Comparison of ENCODE assay signal across 8 cellular contexts in the genomic region with DNA sequence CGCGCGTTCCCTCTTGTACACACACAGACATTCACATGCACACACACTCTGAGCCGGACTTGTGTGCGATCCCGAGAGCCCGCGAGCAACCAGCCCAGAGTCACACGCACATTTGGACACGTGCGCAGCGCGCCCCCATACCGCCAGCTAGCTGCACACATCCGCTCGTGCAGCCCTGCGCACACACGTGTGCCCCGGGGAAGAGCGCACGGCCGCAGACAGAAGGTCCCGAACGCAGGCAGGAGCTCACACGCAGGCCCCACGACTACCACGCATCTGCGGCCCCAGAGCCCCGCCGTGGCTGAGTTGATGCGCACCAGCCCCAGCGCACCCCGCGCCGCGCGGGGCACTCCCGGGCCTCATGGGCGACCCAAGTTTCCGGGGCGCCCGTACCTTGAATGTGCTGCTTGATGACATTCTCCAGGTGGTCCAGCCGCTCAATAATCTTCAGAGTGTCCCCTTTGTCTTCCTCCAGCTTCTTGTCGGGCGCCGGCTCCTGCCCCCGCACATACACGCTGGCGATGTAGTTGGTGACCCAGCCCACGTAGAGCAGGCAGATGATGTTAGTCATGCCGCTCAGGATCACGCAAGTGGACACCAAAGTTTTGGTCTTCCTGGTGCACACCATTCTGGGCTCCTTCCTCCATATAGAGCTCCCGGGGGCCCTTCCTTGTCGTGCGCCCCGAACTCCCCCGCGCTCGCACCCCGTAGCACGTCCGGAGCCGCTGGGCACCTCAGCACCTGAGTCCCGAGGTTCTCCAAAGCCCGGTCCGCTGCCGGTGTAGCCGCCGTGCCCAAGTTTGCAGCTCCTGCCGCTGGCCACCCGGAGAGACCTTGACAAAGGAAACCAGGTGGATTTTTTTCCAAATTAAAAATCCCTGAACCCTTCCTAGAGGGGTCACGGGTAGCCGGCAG. TPM values are rescaled to one million over a fixed set of nuclear protein-coding genes. Genes with fewer than 3 reads are reported as not detected.
A peak's percentile ranks its signal among the peaks of the same experiment; 100 is the strongest.
DNase-seq lines count a peak whose midpoint lies in the region; ATAC-seq and TF ChIP-seq lines count a peak whose summit lies in the region.

No MANE protein-coding gene starts in this region.

- CTCF ChIA-PET in PC-3 (lab: Charles Lee), result interaction anchor here (0.6 to 1.7 kb wide), 5 partner anchors 38 to 687 kb away, joined by 3 to 8 read pairs (median 4); no protein-coding TSS in a partner anchor

- H3F3A ChIP-seq in PC-3 (ENCODE audit: low read length, unreplicated experiment), result no peaks in the 10 kb centered on the region

- H2AFZ ChIP-seq in PC-3 (ENCODE audit: low read length), result peak overlapping the region; percentile 84

- H3K4me3 ChIP-seq in PC-3 (ENCODE audit: low read length) (peak overlapping the region; percentile 96), lower leg skin (ENCODE audit: low read depth, poor library complexity, severe bottlenecking) (peak overlapping the region; percentile 43)

- intact Hi-C loops in PC-3 (cut with micrococcal nuclease), result loop anchor here (10.0 kb wide), 1 partner anchor 586 kb away; no protein-coding TSS in a partner anchor
- intact Hi-C loops in lower leg skin (cut with DNase I; ENCODE audit: low total_unique reads), result no loop called here

- peaks cover 54% of the 10 kb centered on the region for H3K79me2 ChIP-seq in PC-3 (ENCODE audit: low read length)

- peaks cover 82% of the 10 kb centered on the region for H3K27me3 Mint-ChIP-seq in stimulated activated naive CD8-positive, alpha-beta T cell treated with anti-CD3 and anti-CD28 coated beads, Interleukin-15, amount 100 ng/mL, for 72 hours

- WGBS in lower leg skin, 2 donors, result 0 to 2% methylated on average over 51 to 56 of the region's 73 CpGs

- no peak for TF ChIP-seq POLR2A in lower leg skin (IDR thresholded peaks at IDR 0.05)

- no peaks in the 10 kb centered on the region for H3K9me2 ChIP-seq in PC-3 (replicated peaks; ENCODE audit: low read length)

- no peaks in the 10 kb centered on the region for H4K20me1 ChIP-seq in PC-3 (ENCODE audit: low read length)

- H3K4me3 Mint-ChIP-seq in stimulated activated naive CD8-positive, alpha-beta T cell treated with anti-CD3 and anti-CD28 coated beads, Interleukin-15, amount 100 ng/mL, for 72 hours, result peak overlapping the region; percentile 84 to 93

- ATAC-seq in HG02571 (IDR thresholded peaks at IDR 0.05; ENCODE audit: unreplicated experiment) (peak; percentile 11), PC-3 (peak; percentile 5)
- peak; percentile 28 for ATAC-seq in stimulated activated naive CD8-positive, alpha-beta T cell treated with anti-CD3 and anti-CD28 coated beads, Interleukin-15, amount 100 ng/mL, for 72 hours

- H3K27ac Mint-ChIP-seq in stimulated activated naive CD8-positive, alpha-beta T cell treated with anti-CD3 and anti-CD28 coated beads, Interleukin-15, amount 100 ng/mL, for 72 hours, result peak overlapping the region; percentile 54 to 73

- H3K36me3 ChIP-seq in PC-3 (ENCODE audit: low read depth, low read length), result no peaks in the 10 kb centered on the region

- BruUV-seq in PC-3 (replicated peaks; lab: Mats Ljungman, UMichigan), result TSS peak; percentile 49

- no peak overlapping the region for H3K27ac ChIP-seq in PC-3 (ENCODE audit: low read length)

- H3K4me1 ChIP-seq in PC-3 (ENCODE audit: insufficient read depth, low read length), result peaks cover 23% of the 10 kb centered on the region

- peak; percentile 56 for DNase-seq in activated CD4-positive, alpha-beta T cell treated with anti-CD3 and anti-CD28 coated beads for 48 hours
- DNase-seq in activated CD4-positive, alpha-beta T cell treated with anti-CD3 and anti-CD28 coated beads for 4 hours, result no peak
- DNase-seq in PC-3, result peak; percentile 31
- DNase-seq in cerebellar cortex (ENCODE audit: low spot score), result peak; percentile 58
- DNase-seq in lower leg skin (ENCODE audit: low spot score in 2 of 2), result no peak
- peak; percentile 25 to 30 for DNase-seq in stimulated activated naive CD8-positive, alpha-beta T cell treated with anti-CD3 and anti-CD28 coated beads, Interleukin-15, amount 100 ng/mL, for 72 hours
- DNase-seq in stimulated activated naive CD4-positive, alpha-beta T cell treated with Interleukin-2 at 50 U/mL for 16 hours (lab: John Stamatoyannopoulos, UW), result no peak

- H3K4me2 ChIP-seq in PC-3 (ENCODE audit: low read length), result peak overlapping the region; percentile 93

- no peaks in the 10 kb centered on the region for H3K27me3 ChIP-seq in PC-3 (ENCODE audit: low read length)

- POLR2A ChIA-PET in PC-3 (lab: Charles Lee; ENCODE audit: unreplicated experiment), result interaction anchor here (0.6 to 1.0 kb wide), 4 partner anchors 12 to 812 kb away, joined by 3 to 6 read pairs (median 5); partner anchors contain the start of gene EIF4G2

- 0 out of 2 replicates have a peak, but pooled peaks have one; percentile 20 for TF ChIP-seq CTCF in PC-3 (conservative IDR thresholded peaks at IDR 0.05; ENCODE audit: low read depth, low read length)
- TF ChIP-seq CTCF in lower leg skin (IDR thresholded peaks at IDR 0.05), result no peak

- peak overlapping the region; percentile 69 for H3K9ac ChIP-seq in PC-3 (ENCODE audit: low read length)

- H3K9me3 Mint-ChIP-seq in stimulated activated naive CD8-positive, alpha-beta T cell treated with anti-CD3 and anti-CD28 coated beads, Interleukin-15, amount 100 ng/mL, for 72 hours, result no peaks in the 10 kb centered on the region

- no peaks in the 10 kb centered on the region for H3K9me3 ChIP-seq in PC-3 (ENCODE audit: low read length)

- H3K4me1 Mint-ChIP-seq in stimulated activated naive CD8-positive, alpha-beta T cell treated with anti-CD3 and anti-CD28 coated beads, Interleukin-15, amount 100 ng/mL, for 72 hours, result peaks cover 32% of the 10 kb centered on the region

RNA-seq across cellular contexts. Expression of gene GALNT18, which starts 0.6 kb away (rescaled TPM):
- 34.5 and 41.1 TPM in 2 replicates for total RNA-seq in PC-3 (2014; rRNA removed)
- total RNA-seq in lower leg skin, result 10 to 100 TPM; 11.5 to 33.0 (median 17.7) TPM

Comparison
In these comparisons a context has a peak if more than half of its experiments do, and no peak if none do; other contexts are left out.
1. DNase-seq: peak in activated CD4-positive, alpha-beta T cell treated with anti-CD3 and anti-CD28 coated beads for 48 hours (single experiment), PC-3 (single experiment), cerebellar cortex (single experiment) and stimulated activated naive CD8-positive, alpha-beta T cell treated with anti-CD3 and anti-CD28 coated beads, Interleukin-15, amount 100 ng/mL, for 72 hours (2 of 2); none in activated CD4-positive, alpha-beta T cell treated with anti-CD3 and anti-CD28 coated beads for 4 hours (0 of 2), lower leg skin (0 of 2) and stimulated activated naive CD4-positive, alpha-beta T cell treated with Interleukin-2 at 50 U/mL for 16 hours (single experiment).
2. Peak in every context shown above with its lines, with median percentiles within 50 percentile points of each other: ATAC-seq.